Comparison of ENCODE assay signal across 9 cellular contexts in the genomic region with DNA sequence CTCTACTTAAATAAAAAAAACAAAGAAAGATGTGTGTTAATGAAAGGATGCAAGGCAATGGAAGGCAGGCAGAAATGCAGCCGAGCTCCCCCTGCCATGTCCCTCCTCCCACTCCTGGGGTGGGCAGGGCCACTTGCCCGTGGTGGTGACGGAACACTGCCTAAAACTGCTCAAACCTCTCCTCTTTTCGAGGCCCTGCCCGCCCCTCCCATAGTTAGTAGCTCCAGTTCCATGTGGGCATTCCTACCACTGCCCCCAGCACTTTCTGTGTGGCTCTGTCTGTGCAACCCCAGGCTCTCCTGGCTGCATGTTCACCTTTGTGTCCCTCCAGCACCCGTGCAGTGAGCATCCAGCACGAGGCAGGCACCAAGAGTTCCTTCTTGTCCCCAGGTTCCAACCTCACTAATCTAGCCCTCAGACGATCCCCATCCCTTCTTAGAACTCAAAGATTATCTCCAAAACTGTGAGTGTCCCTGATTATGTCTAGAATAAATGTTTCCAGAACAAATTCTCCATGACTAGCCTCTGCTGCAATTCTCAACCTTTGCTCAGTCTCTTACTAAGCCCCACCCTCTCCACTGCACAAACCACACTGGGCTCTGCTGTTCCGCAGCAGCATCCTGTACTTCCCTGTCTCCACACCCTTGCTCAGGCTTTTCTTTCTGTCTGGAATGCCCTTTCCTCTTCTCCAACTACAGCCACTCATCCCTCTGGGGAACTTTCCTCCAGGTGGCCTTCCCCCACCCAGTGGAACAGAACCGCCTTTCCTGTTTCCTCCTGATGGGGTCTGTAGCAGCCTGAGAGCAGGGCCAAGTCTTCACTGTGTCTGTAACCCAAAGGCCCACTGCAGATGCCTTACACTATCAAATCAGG. TPM values are rescaled to one million over a fixed set of nuclear protein-coding genes. Genes with fewer than 3 reads are reported as not detected.
DNase-seq lines count a peak whose midpoint lies in the region; ATAC-seq lines count a peak whose summit lies in the region.
"Had no signal": no experiment of that assay in that cellular context is flagged by ENCODE, and none has a peak within 500 bp of the region (broad histone marks: within the 10 kb centered on the region; RNA-seq: fewer than 3 reads in every experiment).

No MANE protein-coding gene starts in this region.

- peak; percentile 29 for DNase-seq in LoVo (ENCODE audit: low spot score)
- peak; percentile 54 for DNase-seq in dermis blood vessel endothelial cell
- DNase-seq in NCI-H524 treated with DMSO at 0.1 percent for 48 hours (lab: John Stamatoyannopoulos, UW) = no peak
- DNase-seq in NCI-H1417 treated with DMSO at 0.1 percent for 48 hours (lab: John Stamatoyannopoulos, UW) = no peak
- no peak for DNase-seq in stimulated activated CD4-positive, alpha-beta T cell treated with anti-CD3 and anti-CD28 coated beads, Interleukin-4, amount 100 ng/mL, for 24 hours
- DNase-seq: NCI-H510A had no signal

- H3K4me3 ChIP-seq in BLaER1 = peak overlapping the region; percentile 39
- peak overlapping the region; percentile 13 to 27 for H3K4me3 ChIP-seq in mucosa of rectum (ENCODE audit: low read length in 2 of 2)

- peak overlapping the region; percentile 93 for H3K4me2 ChIP-seq in BLaER1

- H3K4me1 ChIP-seq in BLaER1 (peaks cover 100% of the 10 kb centered on the region), mucosa of rectum (ENCODE audit: control insufficient read depth in 2 of 2, insufficient read depth in 2 of 2, low read length in 2 of 2) (peaks cover 58 to 63% of the 10 kb centered on the region in 2 donors)

- H3K27me3 ChIP-seq in BLaER1 = no peaks in the 10 kb centered on the region
- H3K27me3 ChIP-seq in mucosa of rectum (ENCODE audit: control insufficient read depth in 2 of 2, insufficient read depth in 2 of 2, low read length in 2 of 2) = no peaks in the 10 kb centered on the region

- no peak for ATAC-seq in GM18867 (IDR thresholded peaks at IDR 0.05; ENCODE audit: unreplicated experiment)

- H3K27ac ChIP-seq in BLaER1 (peak overlapping the region; percentile 80), mucosa of rectum (ENCODE audit: low read depth in 2 of 2, low read length in 2 of 2) (peak overlapping the region; percentile 84 to 89)

- H3K36me3 ChIP-seq in BLaER1 (no peaks in the 10 kb centered on the region), mucosa of rectum (ENCODE audit: control insufficient read depth in 2 of 2, insufficient read depth in 2 of 2, low read length in 2 of 2) (peaks cover 5 to 8% of the 10 kb centered on the region in 2 donors)

- H4K20me1 ChIP-seq in BLaER1 = no peaks in the 10 kb centered on the region

- H3K9ac ChIP-seq in BLaER1 (peak overlapping the region; percentile 53; the same call in 1 of the 2 replicates), mucosa of rectum (ENCODE audit: low read depth in 1 of 2, low read length in 2 of 2) (peak overlapping the region; percentile 20 to 45)

- H3K9me3 ChIP-seq in BLaER1 = peaks cover 11% of the 10 kb centered on the region; the same call in 1 of the 2 replicates
- H3K9me3 ChIP-seq in mucosa of rectum (ENCODE audit: control insufficient read depth in 2 of 2, low read length in 2 of 2) = no peaks in the 10 kb centered on the region

RNA-seq across cellular contexts. Expression of a gene that starts 32.6 kb away (rescaled TPM):
- 3.2 and 11.1 TPM in 2 replicates for total RNA-seq in dermis blood vessel endothelial cell

RNA-seq across cellular contexts. Expression of a gene that starts 45.9 kb away (rescaled TPM):
- total RNA-seq in dermis blood vessel endothelial cell = 84.4 and 128 TPM in 2 replicates

Comparison
In these comparisons a context has a peak if more than half of its experiments do, and no peak if none do; other contexts are left out.
1. DNase-seq: peak in LoVo (single experiment) and dermis blood vessel endothelial cell (single experiment); none in NCI-H524 treated with DMSO at 0.1 percent for 48 hours (single experiment), NCI-H1417 treated with DMSO at 0.1 percent for 48 hours (single experiment) and stimulated activated CD4-positive, alpha-beta T cell treated with anti-CD3 and anti-CD28 coated beads, Interleukin-4, amount 100 ng/mL, for 24 hours (single experiment).